ENCODE assay signal across 35 cellular contexts in genomic region chr4:56691425-56691824, GRCh38. TPM values are rescaled to one million over a fixed set of nuclear protein-coding genes. Genes with fewer than 3 reads are reported as not detected.
"Had no signal": no experiment of that assay in that cellular context is flagged by ENCODE, and none has a peak within 500 bp of the region (broad histone marks: within the 10 kb centered on the region; RNA-seq: fewer than 3 reads in every experiment).

No MANE protein-coding gene starts in this region.

- H3K36me3 ChIP-seq: MG63 had no signal

- DNase-seq: Karpas-422, Kasumi-1, MG63, MM.1S, MV-4-11, NCI-H1048, NCI-H1092, NCI-H1092 treated with DMSO at 0.1 percent for 48 hours, NCI-H1105, NCI-H1105 treated with DMSO at 0.1 percent for 48 hours, NCI-H1417, NCI-H1417 treated with DMSO at 0.1 percent for 48 hours, NCI-H1436, NCI-H1436 treated with DMSO at 0.1 percent for 48 hours, NCI-H146, NCI-H1694, NCI-H1694 treated with DMSO at 0.1 percent for 48 hours, NCI-H187, NCI-H187 treated with DMSO at 0.1 percent for 48 hours, NCI-H1930, NCI-H2029, NCI-H2029 treated with DMSO at 0.1 percent for 48 hours, NCI-H2081, NCI-H2081 treated with DMSO at 0.1 percent for 48 hours, NCI-H2107, NCI-H2171, NCI-H2171 treated with DMSO at 0.1 percent for 48 hours, NCI-H2227 treated with DMSO at 0.1 percent for 48 hours, NCI-H226, NCI-H345, NCI-H446, NCI-H446 treated with DMSO at 0.1 percent for 48 hours, NCI-H510A, NCI-H510A treated with DMSO at 0.1 percent for 48 hours had no signal

- H3K27me3 ChIP-seq: MG63 had no signal

- H3K9me3 ChIP-seq: MG63 had no signal

- H3K4me3 ChIP-seq: MG63 had no signal

RNA-seq across cellular contexts. Expression of gene HOPX, which starts 10.3 kb away (rescaled TPM):
- total RNA-seq: MCF 10A had no signal
